In the genomic region with DNA sequence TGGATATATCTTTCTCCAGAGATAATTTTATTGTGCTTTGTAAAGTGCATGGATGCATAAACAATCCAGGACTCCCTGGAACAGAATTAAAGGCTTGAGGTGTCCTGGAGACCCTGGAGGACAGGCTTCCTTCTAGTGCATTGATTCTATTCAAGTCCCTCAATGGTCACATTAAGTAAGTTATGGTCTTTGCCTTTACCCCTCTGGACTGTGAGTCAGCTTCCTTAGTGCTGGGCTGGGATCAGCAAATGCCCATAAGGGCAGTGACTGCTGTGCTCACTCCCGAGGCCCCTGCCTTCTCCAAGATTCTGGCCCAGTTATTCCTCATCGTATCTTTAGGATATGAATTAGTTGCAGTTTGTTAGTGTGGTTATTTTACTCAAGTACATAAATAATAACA, we compare ENCODE assay signal across 29 cellular contexts.
A peak's percentile ranks its signal among the peaks of the same experiment; 100 is the strongest.
DNase-seq lines count a peak whose midpoint lies in the region; ATAC-seq, FAIRE-seq and TF ChIP-seq lines count a peak whose summit lies in the region.
"Had no signal": no experiment of that assay in that cellular context is flagged by ENCODE, and none has a peak within 500 bp of the region (broad histone marks: within the 10 kb centered on the region; RNA-seq: fewer than 3 reads in every experiment).

No MANE protein-coding gene starts in this region.

- no peaks in the 10 kb centered on the region for H3K36me3 ChIP-seq in Loucy (ENCODE audit: insufficient read depth, low read length)
- no peaks in the 10 kb centered on the region for H3K36me3 ChIP-seq in endothelial cell of umbilical vein (ENCODE audit: control insufficient read depth in 2 of 2, extremely low read depth in 1 of 2, insufficient read depth in 2 of 2, low read length in 2 of 2)
- H3K36me3 ChIP-seq: ascending aorta, SJCRH30, tibial artery had no signal

- no peak for ATAC-seq in WTC11
- ATAC-seq: activated CD4-positive, CD25-positive, alpha-beta regulatory T cell treated with anti-CD3 and anti-CD28 coated beads, Interleukin-2, amount 50 U/mL, for 24 hours; natural killer cell had no signal

- H3K4me1 ChIP-seq in Loucy (ENCODE audit: insufficient read depth, low read length, poor library complexity, severe bottlenecking) (peaks cover 74% of the 10 kb centered on the region), endothelial cell of umbilical vein (ENCODE audit: control insufficient read depth, extremely low read depth, insufficient read depth, low read length) (peaks cover 18% of the 10 kb centered on the region)
- H3K4me1 ChIP-seq: ascending aorta, tibial artery had no signal

- peak; percentile 67 for FAIRE-seq in endothelial cell of umbilical vein (lab: Jason Lieb, UNC)
- FAIRE-seq: endometrium, keratinocyte had no signal

- no peak for TF ChIP-seq POLR2A in endothelial cell of umbilical vein (IDR thresholded peaks at IDR 0.05; ENCODE audit: low read depth, low read length)

- peak overlapping the region; percentile 35 for H3K4me3 Mint-ChIP-seq in activated naive CD4-positive, alpha-beta T cell treated with anti-CD3 and anti-CD28 coated beads, Interleukin-2, amount 50 U/mL, for 24 hours
- H3K4me3 Mint-ChIP-seq in activated naive CD4-positive, alpha-beta T cell treated with anti-CD3 and anti-CD28 coated beads for 36 hours = no peak overlapping the region
- no peak overlapping the region for H3K4me3 Mint-ChIP-seq in WTC11
- H3K4me3 Mint-ChIP-seq: activated naive CD8-positive, alpha-beta T cell; CD4-positive, alpha-beta T cell; dendritic cell treated with granulocyte-macrophage colony-stimulating factor and Interleukin-4, amounts not matched to agents 40 ng/mL and 50 ng/mL, for 4 days; natural killer cell had no signal

- no peaks in the 10 kb centered on the region for H3K9me3 Mint-ChIP-seq in activated naive CD4-positive, alpha-beta T cell treated with anti-CD3 and anti-CD28 coated beads, Interleukin-2, amount 50 U/mL, for 24 hours
- H3K9me3 Mint-ChIP-seq in activated naive CD4-positive, alpha-beta T cell treated with anti-CD3 and anti-CD28 coated beads for 36 hours = no peaks in the 10 kb centered on the region
- H3K9me3 Mint-ChIP-seq in WTC11 = no peaks in the 10 kb centered on the region
- H3K9me3 Mint-ChIP-seq: activated T-helper 2 cell treated with anti-CD3 and anti-CD28 coated beads, Interferon-gamma antibody, Interleukin-2, Interleukin-4, amounts not matched to agents 10 μg/mL and 5 μg/mL and 100 μg/mL, durations not matched to agents 14 hours and 24 hours and 36 hours; CD4-positive, alpha-beta T cell; natural killer cell had no signal

- no peaks in the 10 kb centered on the region for H3K79me2 ChIP-seq in Loucy (ENCODE audit: insufficient read depth, low read length)
- H3K79me2 ChIP-seq in endothelial cell of umbilical vein (ENCODE audit: control insufficient read depth, insufficient read depth, low read length) = no peaks in the 10 kb centered on the region

- no peak overlapping the region for H3K27ac Mint-ChIP-seq in activated naive CD4-positive, alpha-beta T cell treated with anti-CD3 and anti-CD28 coated beads, Interleukin-2, amount 50 U/mL, for 24 hours
- no peak overlapping the region for H3K27ac Mint-ChIP-seq in activated naive CD4-positive, alpha-beta T cell treated with anti-CD3 and anti-CD28 coated beads for 36 hours
- no peak overlapping the region for H3K27ac Mint-ChIP-seq in WTC11
- H3K27ac Mint-ChIP-seq: activated naive CD8-positive, alpha-beta T cell; activated T-helper 2 cell treated with anti-CD3 and anti-CD28 coated beads, Interferon-gamma antibody, Interleukin-2, Interleukin-4, amounts not matched to agents 10 μg/mL and 5 μg/mL and 100 μg/mL, durations not matched to agents 14 hours and 24 hours and 36 hours; CD4-positive, alpha-beta T cell; dendritic cell treated with granulocyte-macrophage colony-stimulating factor and Interleukin-4, amounts not matched to agents 40 ng/mL and 50 ng/mL, for 4 days; natural killer cell had no signal

- peaks cover 16% of the 10 kb centered on the region for H3F3A ChIP-seq in Loucy (ENCODE audit: low read depth)

- H3K36me3 Mint-ChIP-seq in activated naive CD4-positive, alpha-beta T cell treated with anti-CD3 and anti-CD28 coated beads, Interleukin-2, amount 50 U/mL, for 24 hours = no peaks in the 10 kb centered on the region
- no peaks in the 10 kb centered on the region for H3K36me3 Mint-ChIP-seq in activated naive CD4-positive, alpha-beta T cell treated with anti-CD3 and anti-CD28 coated beads for 36 hours (ENCODE audit: low read depth)
- no peaks in the 10 kb centered on the region for H3K36me3 Mint-ChIP-seq in WTC11
- H3K36me3 Mint-ChIP-seq: activated naive CD8-positive, alpha-beta T cell; natural killer cell had no signal

- intact Hi-C loops in activated naive CD4-positive, alpha-beta T cell treated with anti-CD3 and anti-CD28 coated beads for 36 hours (cut with micrococcal nuclease) = loop anchor here (5.0 to 10.0 kb wide), 2 partner anchors 79 to 568 kb away; no protein-coding TSS in a partner anchor
- intact Hi-C loops in endothelial cell of umbilical vein (cut with micrococcal nuclease) = no loop called here

- TF ChIP-seq CTCF in Loucy (conservative IDR thresholded peaks at IDR 0.05; ENCODE audit: low read length) (no peak), endothelial cell of umbilical vein (IDR thresholded peaks at IDR 0.05; ENCODE audit: extremely low read depth in 1 of 2, insufficient read depth in 1 of 2, low read depth in 1 of 2, low read length in 2 of 2) (no peak), WTC11 (IDR thresholded peaks at IDR 0.05) (no peak)

- H3K4me1 Mint-ChIP-seq in activated naive CD4-positive, alpha-beta T cell treated with anti-CD3 and anti-CD28 coated beads, Interleukin-2, amount 50 U/mL, for 24 hours = peaks cover 58% of the 10 kb centered on the region
- H3K4me1 Mint-ChIP-seq in activated naive CD4-positive, alpha-beta T cell treated with anti-CD3 and anti-CD28 coated beads for 36 hours (ENCODE audit: low read depth) = peaks cover 45% of the 10 kb centered on the region
- peaks cover 14% of the 10 kb centered on the region for H3K4me1 Mint-ChIP-seq in WTC11

- H3K27me3 Mint-ChIP-seq in activated naive CD4-positive, alpha-beta T cell treated with anti-CD3 and anti-CD28 coated beads, Interleukin-2, amount 50 U/mL, for 24 hours = no peaks in the 10 kb centered on the region
- H3K27me3 Mint-ChIP-seq in activated naive CD4-positive, alpha-beta T cell treated with anti-CD3 and anti-CD28 coated beads for 36 hours (ENCODE audit: low read depth) = no peaks in the 10 kb centered on the region
- H3K27me3 Mint-ChIP-seq in WTC11 (ENCODE audit: low read depth) = no peaks in the 10 kb centered on the region; the same call in 1 of the 2 replicates
- H3K27me3 Mint-ChIP-seq: activated naive CD8-positive, alpha-beta T cell; CD4-positive, alpha-beta T cell; dendritic cell treated with granulocyte-macrophage colony-stimulating factor and Interleukin-4, amounts not matched to agents 40 ng/mL and 50 ng/mL, for 4 days had no signal

- no peak overlapping the region for H3K27ac ChIP-seq in endothelial cell of umbilical vein (ENCODE audit: insufficient read depth, low read depth, low read length)
- H3K27ac ChIP-seq: ascending aorta, SJCRH30, tibial artery had no signal

- H3K4me2 ChIP-seq in Loucy (ENCODE audit: low read depth, low read length, poor library complexity, severe bottlenecking) = no peak overlapping the region
- H3K4me2 ChIP-seq in endothelial cell of umbilical vein (ENCODE audit: insufficient read depth, low read length) = no peak overlapping the region
- H3K4me2 ChIP-seq: smooth muscle cell had no signal

- no peaks in the 10 kb centered on the region for H3K27me3 ChIP-seq in Loucy (ENCODE audit: insufficient read depth, low read length, poor library complexity, severe bottlenecking)
- peaks cover 4 to 6% of the 10 kb centered on the region in 2 experiments for H3K27me3 ChIP-seq in endothelial cell of umbilical vein (ENCODE audit: control insufficient read depth in 2 of 2, insufficient read depth in 2 of 2, low read length in 2 of 2)
- H3K27me3 ChIP-seq: ascending aorta, SJCRH30, tibial artery had no signal

- CTCF ChIA-PET in activated naive CD4-positive, alpha-beta T cell treated with anti-CD3 and anti-CD28 coated beads for 36 hours (lab: Charles Lee) = interaction anchor here (0.8 to 1.9 kb wide), 3 partner anchors 23 to 79 kb away, joined by 3 to 4 read pairs (median 3); no protein-coding TSS in a partner anchor
- CTCF ChIA-PET in endothelial cell of umbilical vein (lab: Charles Lee) = interaction anchor here (1.1 to 2.1 kb wide), 5 partner anchors 20 to 79 kb away, joined by 3 to 6 read pairs (median 4); no protein-coding TSS in a partner anchor
- CTCF ChIA-PET in WTC11 (lab: Charles Lee) = interaction anchor here (0.8 to 1.9 kb wide), 2 partner anchors 61 to 98 kb away, joined by 4 to 5 read pairs; no protein-coding TSS in a partner anchor

- H2AFZ ChIP-seq in Loucy (ENCODE audit: low read length) (no peak overlapping the region), endothelial cell of umbilical vein (ENCODE audit: low read depth, low read length) (no peak overlapping the region)

- no peaks in the 10 kb centered on the region for H3K9me2 ChIP-seq in Loucy (replicated peaks; ENCODE audit: low read depth, low read length)

- H3K4me3 ChIP-seq in Loucy (ENCODE audit: low read length, poor library complexity, severe bottlenecking) = no peak overlapping the region
- no peak overlapping the region for H3K4me3 ChIP-seq in endothelial cell of umbilical vein (replicated peaks in 1 of 3; ENCODE audit: insufficient read depth in 1 of 3, low read depth in 1 of 3, low read length in 3 of 3)
- H3K4me3 ChIP-seq: ascending aorta, SJCRH30, smooth muscle cell, tibial artery had no signal

- DNase-seq in activated naive CD4-positive, alpha-beta T cell treated with anti-CD3 and anti-CD28 coated beads for 36 hours = no peak
- DNase-seq in endothelial cell of umbilical vein (ENCODE audit: low read depth, low spot score) (peak; percentile 43), DMS 273 treated with DMSO at 0.1 percent for 48 hours (lab: John Stamatoyannopoulos, UW) (no peak), SHP77 (lab: John Stamatoyannopoulos, UW) (no peak), WTC11 (ENCODE audit: low spot score) (no peak), medulla oblongata (ENCODE audit: extremely low spot score) (no peak)
- DNase-seq: 8988T; activated CD4-positive, alpha-beta T cell treated with anti-CD3 and anti-CD28 coated beads, Interleukin-2, amount 50 U/mL, for 48 hours; activated CD8-positive, alpha-beta memory T cell treated with anti-CD3 and anti-CD28 coated beads, Interleukin-2, amount 50 U/mL, for 4 hours; caudate nucleus; CD4-positive, alpha-beta T cell; natural killer cell; NCI-H1092 treated with DMSO at 0.1 percent for 48 hours; NCI-H187 treated with DMSO at 0.1 percent for 48 hours; NCI-H526; NK-92 treated with Interleukin-12 subunit alpha and Interleukin-12 subunit beta, amount 100 ng/mL, for 24 hours; SJCRH30; stimulated activated CD4-positive, alpha-beta T cell treated with anti-CD3 and anti-CD28 coated beads, Interleukin-1b, Interleukin-23, amount 100 ng/mL, for 48 hours; tibial artery had no signal

- H3K9me3 ChIP-seq in Loucy (ENCODE audit: insufficient read depth, low read depth, low read length) (no peaks in the 10 kb centered on the region), endothelial cell of umbilical vein (replicated peaks; ENCODE audit: control insufficient read depth, insufficient read depth, low read length) (no peaks in the 10 kb centered on the region)
- H3K9me3 ChIP-seq: ascending aorta, SJCRH30, tibial artery had no signal

- POLR2A ChIA-PET in endothelial cell of umbilical vein (lab: Charles Lee) (no interaction called here), WTC11 (lab: Charles Lee) (no interaction called here)

- no TSS peak for BruUV-seq in endothelial cell of umbilical vein (replicated peaks; lab: Mats Ljungman, UMichigan)

- dilution Hi-C loops in endothelial cell of umbilical vein (cut with MboI; ENCODE audit: extremely low pct_ligation_motif_present, low sequenced_read_pairs) = no loop called here

- H3K9ac ChIP-seq in Loucy (ENCODE audit: low read depth, low read length, poor library complexity, severe bottlenecking) (peak overlapping the region; percentile 57), endothelial cell of umbilical vein (replicated peaks; ENCODE audit: extremely low read depth, insufficient read depth, low read length) (no peak overlapping the region)

- H4K20me1 ChIP-seq in Loucy (ENCODE audit: insufficient read depth, low read length, poor library complexity, severe bottlenecking) (no peaks in the 10 kb centered on the region), endothelial cell of umbilical vein (replicated peaks; ENCODE audit: control insufficient read depth, extremely low read depth, insufficient read depth, low read length) (no peaks in the 10 kb centered on the region)

- no peaks in the 10 kb centered on the region for H3K9me1 ChIP-seq in endothelial cell of umbilical vein (replicated peaks; ENCODE audit: control insufficient read depth, extremely low read depth, insufficient read depth, low read length)
